Comparison of ENCODE assay signal across 8 cellular contexts in genomic region chr6:35370124-35370741, GRCh38. TPM values are rescaled to one million over a fixed set of nuclear protein-coding genes. Genes with fewer than 3 reads are reported as not detected.
DNase-seq lines count a peak whose midpoint lies in the region; ATAC-seq, FAIRE-seq and TF ChIP-seq lines count a peak whose summit lies in the region.

No MANE protein-coding gene starts in this region.

- peak overlapping the region in 2 of 4 donors; percentile 44 to 46 for H3K27ac ChIP-seq in pancreas
- H3K27ac ChIP-seq in GM23338 (ENCODE audit: low read depth): no peak overlapping the region

- H3K27me3 ChIP-seq in pancreas (no peaks in the 10 kb centered on the region), GM23338 (ENCODE audit: insufficient read depth) (no peaks in the 10 kb centered on the region)

- H3K4me3 ChIP-seq in pancreas: no peak overlapping the region
- H3K4me3 ChIP-seq in GM23338: no peak overlapping the region

- H3K27ac Mint-ChIP-seq in GM23338: no peak overlapping the region

- H4K20me1 ChIP-seq in GM23338 (replicated peaks; ENCODE audit: insufficient read depth): peaks cover 3% of the 10 kb centered on the region; the same call in 1 of the 2 replicates

- H3K4me1 Mint-ChIP-seq in GM23338: peaks cover 12% of the 10 kb centered on the region

- no peaks in the 10 kb centered on the region for H3K36me3 Mint-ChIP-seq in GM23338 (ENCODE audit: low read depth)

- no peak for TF ChIP-seq CTCF in pancreas (IDR thresholded peaks at IDR 0.05)
- TF ChIP-seq CTCF in GM23338 (conservative IDR thresholded peaks at IDR 0.05; ENCODE audit: low read depth in 2 of 2): no peak

- 78 to 79% methylated on average over 8 of the region's 8 CpGs for WGBS in pancreas, 2 donors

- H2AFZ ChIP-seq in GM23338: no peak overlapping the region

- in situ Hi-C loops in ACHN (cut with HindIII; ENCODE audit: low pct_ligation_motif_present, low pct_unique_long_range_greater_than_20kb, low sequenced_read_pairs): no loop called here

- H3K9me3 ChIP-seq in pancreas: no peaks in the 10 kb centered on the region

- no peak overlapping the region for H3K4me2 ChIP-seq in GM23338

- H3K36me3 ChIP-seq in pancreas (no peaks in the 10 kb centered on the region), GM23338 (ENCODE audit: insufficient read depth) (no peaks in the 10 kb centered on the region)

- H3K9me3 Mint-ChIP-seq in GM23338: no peaks in the 10 kb centered on the region

- no peak overlapping the region for H3K4me3 Mint-ChIP-seq in GM23338

- no peaks in the 10 kb centered on the region for H3F3A ChIP-seq in GM23338 (replicated peaks; ENCODE audit: low read depth)

- H3K79me2 ChIP-seq in GM23338 (replicated peaks; ENCODE audit: insufficient read depth): no peaks in the 10 kb centered on the region; the same call in 1 of the 2 replicates

- FAIRE-seq in pancreas (lab: Jason Lieb, UNC): no peak

- ATAC-seq in GM19395 (IDR thresholded peaks at IDR 0.05; ENCODE audit: unreplicated experiment): peak; percentile 64
- peak in 3 of 4 donors; percentile 63 to 88 (median 76) for ATAC-seq in pancreas
- no peak for ATAC-seq in GM23338

- intact Hi-C loops in pancreas (cut with DNase I): no loop called here

- DNase-seq in ACHN (peak; percentile 69), MV-4-11 (lab: John Stamatoyannopoulos, UW) (peak; percentile 100), activated T-cell treated with anti-CD3 and anti-CD28 coated beads for 24 hours (ENCODE audit: low read depth) (peak; percentile 21), fibroblast of the conjunctiva (ENCODE audit: low read depth) (peak; percentile 90), pancreas (peak in 3 of 6 donors; percentile 17 to 53 (median 18)), GM23338 (ENCODE audit: low spot score) (no peak), NCI-H446 (lab: John Stamatoyannopoulos, UW) (no peak)

- no peaks in the 10 kb centered on the region for H3K9me2 ChIP-seq in GM23338 (ENCODE audit: insufficient read depth)

- H3K27me3 Mint-ChIP-seq in GM23338 (ENCODE audit: insufficient read depth, low read depth, poor library complexity): peaks cover 2% of the 10 kb centered on the region

- H3K4me1 ChIP-seq in pancreas (peaks cover 0 to 18% (median 0%) of the 10 kb centered on the region in 3 donors), GM23338 (ENCODE audit: insufficient read depth) (no peaks in the 10 kb centered on the region)

TF ChIP-seq in GM23338, 12 proteins besides CTCF, POLR2A, EP300 and RAD21:
- no peak for TF ChIP-seq EZH2 (IDR thresholded peaks at IDR 0.05; ENCODE audit: low read depth, unreplicated experiment)
- no peak for TF ChIP-seq EZH2phosphoT487 (IDR thresholded peaks at IDR 0.05; ENCODE audit: unreplicated experiment)
- TF ChIP-seq CREB1 (CRISPR knock-in tag; IDR thresholded peaks at IDR 0.05; ENCODE audit: low read depth): no peak
- no peak for TF ChIP-seq JUNB (IDR thresholded peaks at IDR 0.05; ENCODE audit: unreplicated experiment)
- no peak for TF ChIP-seq ZNF462 (CRISPR knock-in tag; IDR thresholded peaks at IDR 0.05)
- no peak for TF ChIP-seq POLR2AphosphoS5 (IDR thresholded peaks at IDR 0.05; ENCODE audit: low read depth)
- no peak for TF ChIP-seq STAT1 (IDR thresholded peaks at IDR 0.05; ENCODE audit: unreplicated experiment)
- no peak for TF ChIP-seq ZNF331 (CRISPR knock-in tag; IDR thresholded peaks at IDR 0.05; ENCODE audit: low read depth)

RNA-seq across cellular contexts. Expression of gene PPARD, which starts 27.9 kb away (rescaled TPM):
- total RNA-seq in pancreas: 10 to 100 TPM in 2 of 6 donors, 1 to 10 TPM in 4; 4.4 to 12.3 (median 6.0) TPM
- polyA plus RNA-seq in pancreas: 10 to 100 TPM; 10.3 to 14.1 TPM
- 8.7 and 9.7 TPM in 2 replicates for total RNA-seq in GM23338 (2014; rRNA removed; shearing (Covaris generic))
- 4.8 and 5.1 TPM in 2 replicates for polyA plus RNA-seq in GM23338 (2016; fragmentation: Nextera tagmentation; extraction: Ambion mirVana)

Comparison
In these comparisons a context has a peak if more than half of its experiments do, and no peak if none do; other contexts are left out.
1. DNase-seq: peak in ACHN (single experiment), MV-4-11 (single experiment), activated T-cell treated with anti-CD3 and anti-CD28 coated beads for 24 hours (single experiment) and fibroblast of the conjunctiva (single experiment); none in GM23338 (single experiment) and NCI-H446 (0 of 2).